Comparison of ENCODE assay signal across 25 cellular contexts in the genomic region with DNA sequence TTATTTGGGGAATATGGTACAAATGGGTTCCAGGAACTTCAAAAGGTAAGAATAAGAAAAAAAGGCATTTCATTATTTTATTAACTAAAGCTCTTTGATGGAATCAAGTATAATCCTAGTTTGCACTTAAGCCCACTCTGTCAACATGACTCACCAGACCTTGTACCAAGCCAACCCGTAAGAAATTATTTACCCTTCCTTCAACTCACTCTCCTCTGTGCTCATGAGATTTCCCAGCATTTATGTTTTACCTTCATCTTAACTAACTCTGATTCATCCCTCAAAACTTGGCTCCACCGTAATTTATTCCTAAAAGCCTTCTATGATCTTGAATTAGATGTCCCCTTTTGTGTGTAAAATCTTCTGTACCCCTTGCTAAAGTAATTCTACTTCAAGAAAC.
"Had no signal": no experiment of that assay in that cellular context is flagged by ENCODE, and none has a peak within 500 bp of the region (broad histone marks: within the 10 kb centered on the region; RNA-seq: fewer than 3 reads in every experiment).

No MANE protein-coding gene starts in this region.

- ATAC-seq: left cardiac atrium; lower lobe of right lung; naive thymus-derived CD8-positive, alpha-beta T cell; psoas muscle; right cardiac atrium; sciatic nerve; stimulated activated naive B cell treated with anti-CD40 and anti-IgM and Interleukin-4, amounts not matched to agents 10 μg/mL and 1 μg/mL and 100 μg/mL, for 72 hours; stimulated activated naive CD8-positive, alpha-beta T cell treated with anti-CD3 and anti-CD28 coated beads, Interleukin-15, Interleukin-2, amounts not matched to agents 100 U/mL and 50 U/mL, for 24 hours had no signal

- H3K27me3 ChIP-seq: stomach, testis, thyroid gland, transverse colon, upper lobe of left lung, vagina had no signal

- H3K36me3 ChIP-seq: lower lobe of right lung, stomach, thyroid gland, transverse colon, upper lobe of left lung, vagina had no signal

- H3K4me3 ChIP-seq: lower lobe of right lung, psoas muscle, skin epidermis, stomach, testis, thyroid gland, transverse colon, upper lobe of left lung, vagina had no signal

- FAIRE-seq: keratinocyte had no signal

- DNase-seq: hippocampal formation; kidney glomerular epithelial cell; left cardiac atrium; lower lobe of right lung; mammary epithelial cell; mesenchymal stem cell; naive thymus-derived CD8-positive, alpha-beta T cell; nucleus accumbens; psoas muscle; right cardiac atrium; stimulated activated CD4-positive, alpha-beta T cell treated with anti-CD3 and anti-CD28 coated beads, Interleukin-12 subunit alpha, Interleukin-12 subunit beta, amount 100 ng/mL, for 4 hours; stimulated activated CD4-positive, alpha-beta T cell treated with anti-CD3 and anti-CD28 coated beads, Interleukin-15, amount 100 ng/mL, for 24 hours; stimulated activated CD4-positive, alpha-beta T cell treated with anti-CD3 and anti-CD28 coated beads, Interleukin-2, amount 100 ng/mL, for 24 hours; stimulated activated CD4-positive, alpha-beta T cell treated with anti-CD3 and anti-CD28 coated beads, Interleukin-4, amount 100 ng/mL, for 1 hour; stimulated activated naive B cell treated with anti-CD40 and anti-IgM and Interleukin-4, amounts not matched to agents 10 μg/mL and 1 μg/mL and 100 μg/mL, for 72 hours; stimulated activated naive CD8-positive, alpha-beta T cell treated with anti-CD3 and anti-CD28 coated beads, Interleukin-15, Interleukin-2, amounts not matched to agents 100 U/mL and 50 U/mL, for 24 hours; stomach; testis; thyroid gland; transverse colon; upper lobe of left lung had no signal
